In the genomic region with DNA sequence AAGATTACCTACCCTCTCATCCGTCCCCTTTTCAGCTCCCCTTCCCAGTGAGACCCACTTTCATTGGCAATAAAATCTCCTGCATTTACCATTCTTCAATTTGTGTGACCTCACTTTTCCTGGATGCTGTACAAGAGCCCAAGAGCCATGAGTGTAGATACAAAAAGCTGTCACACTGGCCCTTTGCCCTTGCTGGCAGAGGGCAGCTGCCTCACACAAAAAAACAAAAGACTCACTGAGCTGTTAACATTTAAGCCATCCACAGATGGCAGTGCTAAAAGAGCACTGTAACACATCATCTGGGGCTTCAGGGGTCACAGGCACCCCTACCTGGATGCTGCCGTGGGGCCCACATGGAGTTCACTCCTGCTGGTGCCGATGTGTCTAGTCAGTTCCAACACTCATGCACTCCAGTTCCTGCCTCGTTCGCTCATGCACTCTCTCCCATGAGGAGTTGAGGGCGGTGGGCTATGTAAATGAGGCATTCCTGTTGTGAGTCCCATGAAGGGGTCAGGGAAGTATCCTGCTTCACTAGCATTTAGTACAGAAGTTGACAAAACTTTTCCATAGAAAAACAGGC, we compare ENCODE assay signal across 26 cellular contexts.
DNase-seq lines count a peak whose midpoint lies in the region; ATAC-seq lines count a peak whose summit lies in the region.
"Had no signal": no experiment of that assay in that cellular context is flagged by ENCODE, and none has a peak within 500 bp of the region (broad histone marks: within the 10 kb centered on the region; RNA-seq: fewer than 3 reads in every experiment).

No MANE protein-coding gene starts in this region.

- CTCF ChIA-PET in activated naive CD4-positive, alpha-beta T cell treated with anti-CD3 and anti-CD28 coated beads for 36 hours (lab: Charles Lee), result no interaction called here

- no peaks in the 10 kb centered on the region for H3K9me3 Mint-ChIP-seq in activated naive CD4-positive, alpha-beta T cell treated with anti-CD3 and anti-CD28 coated beads, Interleukin-2, amount 50 U/mL, for 72 hours
- H3K9me3 Mint-ChIP-seq in activated T-helper 2 cell treated with anti-CD3 and anti-CD28 coated beads, Interferon-gamma antibody, Interleukin-2, Interleukin-4, amounts not matched to agents 10 μg/mL and 5 μg/mL and 100 μg/mL, durations not matched to agents 14 hours and 24 hours and 36 hours, result no peaks in the 10 kb centered on the region
- H3K9me3 Mint-ChIP-seq in activated naive CD4-positive, alpha-beta T cell treated with anti-CD3 and anti-CD28 coated beads for 36 hours, result no peaks in the 10 kb centered on the region
- H3K9me3 Mint-ChIP-seq: activated T-cell treated with anti-CD3 and anti-CD28 coated beads, Interleukin-2, amount 50 U/mL, for 24 hours; central memory CD8-positive, alpha-beta T cell; H9 had no signal

- no peak for ATAC-seq in activated naive CD4-positive, alpha-beta T cell treated with anti-CD3 and anti-CD28 coated beads, Interleukin-2, amount 50 U/mL, for 72 hours
- no peak for ATAC-seq in GM19023 (IDR thresholded peaks at IDR 0.05; ENCODE audit: unreplicated experiment)
- ATAC-seq: A549 had no signal

- no peaks in the 10 kb centered on the region for H3K36me3 Mint-ChIP-seq in activated naive CD4-positive, alpha-beta T cell treated with anti-CD3 and anti-CD28 coated beads, Interleukin-2, amount 50 U/mL, for 72 hours
- H3K36me3 Mint-ChIP-seq in activated T-helper 2 cell treated with anti-CD3 and anti-CD28 coated beads, Interferon-gamma antibody, Interleukin-2, Interleukin-4, amounts not matched to agents 10 μg/mL and 5 μg/mL and 100 μg/mL, durations not matched to agents 14 hours and 24 hours and 36 hours (ENCODE audit: low read depth), result no peaks in the 10 kb centered on the region
- H3K36me3 Mint-ChIP-seq in activated naive CD4-positive, alpha-beta T cell treated with anti-CD3 and anti-CD28 coated beads for 36 hours (ENCODE audit: low read depth), result no peaks in the 10 kb centered on the region

- H3K4me3 Mint-ChIP-seq in activated T-helper 2 cell treated with anti-CD3 and anti-CD28 coated beads, Interferon-gamma antibody, Interleukin-2, Interleukin-4, amounts not matched to agents 10 μg/mL and 5 μg/mL and 100 μg/mL, durations not matched to agents 14 hours and 24 hours and 36 hours (ENCODE audit: low read depth), result no peak overlapping the region
- no peak overlapping the region for H3K4me3 Mint-ChIP-seq in activated naive CD4-positive, alpha-beta T cell treated with anti-CD3 and anti-CD28 coated beads for 36 hours
- H3K4me3 Mint-ChIP-seq: activated T-cell treated with anti-CD3 and anti-CD28 coated beads, Interleukin-2, amount 50 U/mL, for 24 hours; central memory CD8-positive, alpha-beta T cell; H9; neural crest cell had no signal

- H3K27me3 Mint-ChIP-seq in activated T-helper 2 cell treated with anti-CD3 and anti-CD28 coated beads, Interferon-gamma antibody, Interleukin-2, Interleukin-4, amounts not matched to agents 10 μg/mL and 5 μg/mL and 100 μg/mL, durations not matched to agents 14 hours and 24 hours and 36 hours (ENCODE audit: low read depth), result no peaks in the 10 kb centered on the region
- peaks cover 9% of the 10 kb centered on the region for H3K27me3 Mint-ChIP-seq in activated naive CD4-positive, alpha-beta T cell treated with anti-CD3 and anti-CD28 coated beads for 36 hours (ENCODE audit: low read depth)
- H3K27me3 Mint-ChIP-seq: activated T-cell treated with anti-CD3 and anti-CD28 coated beads, Interleukin-2, amount 50 U/mL, for 24 hours; central memory CD8-positive, alpha-beta T cell had no signal

- no peak overlapping the region for H3K27ac Mint-ChIP-seq in activated naive CD4-positive, alpha-beta T cell treated with anti-CD3 and anti-CD28 coated beads, Interleukin-2, amount 50 U/mL, for 72 hours
- H3K27ac Mint-ChIP-seq in activated T-helper 2 cell treated with anti-CD3 and anti-CD28 coated beads, Interferon-gamma antibody, Interleukin-2, Interleukin-4, amounts not matched to agents 10 μg/mL and 5 μg/mL and 100 μg/mL, durations not matched to agents 14 hours and 24 hours and 36 hours, result no peak overlapping the region
- no peak overlapping the region for H3K27ac Mint-ChIP-seq in activated naive CD4-positive, alpha-beta T cell treated with anti-CD3 and anti-CD28 coated beads for 36 hours
- H3K27ac Mint-ChIP-seq: activated T-cell treated with anti-CD3 and anti-CD28 coated beads, Interleukin-2, amount 50 U/mL, for 24 hours had no signal

- no peaks in the 10 kb centered on the region for H3K4me1 Mint-ChIP-seq in activated T-helper 2 cell treated with anti-CD3 and anti-CD28 coated beads, Interferon-gamma antibody, Interleukin-2, Interleukin-4, amounts not matched to agents 10 μg/mL and 5 μg/mL and 100 μg/mL, durations not matched to agents 14 hours and 24 hours and 36 hours (ENCODE audit: low read depth)
- H3K4me1 Mint-ChIP-seq in activated naive CD4-positive, alpha-beta T cell treated with anti-CD3 and anti-CD28 coated beads for 36 hours (ENCODE audit: low read depth), result no peaks in the 10 kb centered on the region
- H3K4me1 Mint-ChIP-seq: central memory CD8-positive, alpha-beta T cell had no signal

- intact Hi-C loops in activated T-helper 2 cell treated with anti-CD3 and anti-CD28 coated beads, Interferon-gamma antibody, Interleukin-2, Interleukin-4, amounts not matched to agents 10 μg/mL and 5 μg/mL and 100 μg/mL, durations not matched to agents 14 hours and 24 hours and 36 hours (cut with micrococcal nuclease), result no loop called here
- intact Hi-C loops in activated naive CD4-positive, alpha-beta T cell treated with anti-CD3 and anti-CD28 coated beads for 36 hours (cut with micrococcal nuclease), result no loop called here

- DNase-seq in DMS 273 treated with DMSO at 0.1 percent for 48 hours (lab: John Stamatoyannopoulos, UW) (peak; percentile 47), NCI-H446 (lab: John Stamatoyannopoulos, UW) (peak; percentile 89 to 93), globus pallidus (ENCODE audit: low spot score) (peak; percentile 78), occipital lobe (lab: John Stamatoyannopoulos, UW) (peak; percentile 8)
- DNase-seq in activated naive CD4-positive, alpha-beta T cell treated with anti-CD3 and anti-CD28 coated beads, Interleukin-2, amount 50 U/mL, for 72 hours (ENCODE audit: low spot score in 2 of 2), result no peak
- DNase-seq in activated T-helper 2 cell treated with anti-CD3 and anti-CD28 coated beads, Interferon-gamma antibody, Interleukin-2, Interleukin-4, amounts not matched to agents 10 μg/mL and 5 μg/mL and 100 μg/mL, durations not matched to agents 14 hours and 24 hours and 36 hours (ENCODE audit: low spot score), result no peak
- no peak for DNase-seq in activated naive CD4-positive, alpha-beta T cell treated with anti-CD3 and anti-CD28 coated beads for 36 hours
- DNase-seq: activated CD4-positive, alpha-beta T cell treated with anti-CD3 and anti-CD28 coated beads for 48 hours; activated gamma-delta T cell treated with Interleukin-2 at 50 U/mL for 16 hours; activated T-cell treated with anti-CD3 and anti-CD28 coated beads, Interleukin-2, amount 50 U/mL, for 24 hours; DMS79 treated with DMSO at 0.1 percent for 48 hours; H9; IMR-90; mammary epithelial cell; NCI-H1105; NCI-H2081; NK-92 treated with Interleukin-12 subunit alpha and Interleukin-12 subunit beta, amount 100 ng/mL, for 24 hours; SHP77 treated with DMSO at 0.1 percent for 48 hours; stimulated activated CD8-positive, alpha-beta memory T cell treated with anti-CD3 and anti-CD28 coated beads, Interleukin-4, amount 100 ng/mL, for 48 hours; stomach; trophoblast cell; WERI-Rb-1 had no signal

Comparison
In these comparisons a context has a peak if more than half of its experiments do, and no peak if none do; other contexts are left out.
1. DNase-seq: peak in DMS 273 treated with DMSO at 0.1 percent for 48 hours (single experiment), NCI-H446 (2 of 2), globus pallidus (single experiment) and occipital lobe (single experiment); none in activated naive CD4-positive, alpha-beta T cell treated with anti-CD3 and anti-CD28 coated beads, Interleukin-2, amount 50 U/mL, for 72 hours (0 of 2), activated T-helper 2 cell treated with anti-CD3 and anti-CD28 coated beads, Interferon-gamma antibody, Interleukin-2, Interleukin-4, amounts not matched to agents 10 μg/mL and 5 μg/mL and 100 μg/mL, durations not matched to agents 14 hours and 24 hours and 36 hours (single experiment) and activated naive CD4-positive, alpha-beta T cell treated with anti-CD3 and anti-CD28 coated beads for 36 hours (single experiment).